Comparison of ENCODE assay signal across 1 cellular context in genomic region chr5:176846335-176847140, GRCh38.
TF ChIP-seq lines count a peak whose summit lies in the region.

No MANE protein-coding gene starts in this region.

TF ChIP-seq in IMR-90, 13 proteins besides CTCF, POLR2A, EP300 and RAD21:
- TF ChIP-seq FOS (IDR thresholded peaks at IDR 0.05; ENCODE audit: low read depth, low read length) (no peak), MAZ (IDR thresholded peaks at IDR 0.05; ENCODE audit: borderline replicate concordance, low read depth, low read length) (no peak), NFE2L2 (IDR thresholded peaks at IDR 0.05; ENCODE audit: low read depth, low read length) (no peak), RFX5 (IDR thresholded peaks at IDR 0.05; ENCODE audit: low read depth, low read length) (no peak), SMC3 (IDR thresholded peaks at IDR 0.05; ENCODE audit: low read depth, low read length) (no peak), RCOR1 (IDR thresholded peaks at IDR 0.05; ENCODE audit: insufficient replicate concordance, low read length) (no peak), MXI1 (IDR thresholded peaks at IDR 0.05; ENCODE audit: borderline replicate concordance, low read depth, low read length) (no peak), USF2 (IDR thresholded peaks at IDR 0.05; ENCODE audit: low read depth, low read length) (no peak), BHLHE40 (IDR thresholded peaks at IDR 0.05; ENCODE audit: low read depth, low read length) (no peak), CHD1 (IDR thresholded peaks at IDR 0.05; ENCODE audit: low read depth, low read length) (no peak), ELK1 (IDR thresholded peaks at IDR 0.05; ENCODE audit: borderline replicate concordance, low read depth, low read length) (no peak), CEBPB (IDR thresholded peaks at IDR 0.05; ENCODE audit: low read depth, low read length) (no peak)
